11 cellular contexts compared by ENCODE assay signal in the genomic region with DNA sequence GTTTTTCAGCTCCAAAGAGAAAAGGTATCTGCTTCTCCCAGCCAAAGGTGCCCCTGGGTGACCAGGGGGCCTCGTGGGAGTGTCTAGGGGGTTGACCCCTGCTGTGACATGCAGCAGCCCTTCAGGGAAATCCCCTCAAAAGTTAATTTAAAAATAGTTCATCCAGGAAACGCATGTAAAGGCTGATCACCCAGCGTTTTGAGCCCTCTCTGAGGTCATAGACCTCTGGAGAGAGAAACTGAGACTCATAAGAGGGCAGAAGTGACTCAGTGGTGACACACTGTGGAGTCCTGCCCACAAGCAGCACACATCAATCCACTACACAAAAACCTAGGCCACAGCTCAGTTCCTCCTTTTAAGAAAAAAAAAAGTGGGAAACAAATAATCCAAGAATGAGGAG. TPM values are rescaled to one million over a fixed set of nuclear protein-coding genes. Genes with fewer than 3 reads are reported as not detected.
A peak's percentile ranks its signal among the peaks of the same experiment; 100 is the strongest.
DNase-seq lines count a peak whose midpoint lies in the region; ATAC-seq and TF ChIP-seq lines count a peak whose summit lies in the region.
"Had no signal": no experiment of that assay in that cellular context is flagged by ENCODE, and none has a peak within 500 bp of the region (broad histone marks: within the 10 kb centered on the region; RNA-seq: fewer than 3 reads in every experiment).

No MANE protein-coding gene starts in this region.

- H3K36me3 Mint-ChIP-seq in endothelial cell (ENCODE audit: low read depth, unreplicated experiment), result peaks cover 4% of the 10 kb centered on the region

- H3K27me3 ChIP-seq in GM06990 (replicated peaks; ENCODE audit: control insufficient read depth, insufficient read depth, low read length) (no peaks in the 10 kb centered on the region), aorta (ENCODE audit: control insufficient read depth in 1 of 2, insufficient read depth in 2 of 2, low read length in 1 of 2) (no peaks in the 10 kb centered on the region)
- H3K27me3 ChIP-seq: MG63, ovary had no signal

- H3K27ac Mint-ChIP-seq in endothelial cell (ENCODE audit: unreplicated experiment), result no peak overlapping the region
- H3K27ac Mint-ChIP-seq: endodermal cell had no signal

- TF ChIP-seq CTCF in GM06990 (IDR thresholded peaks at IDR 0.05; ENCODE audit: insufficient read depth, low read length, poor library complexity, severe bottlenecking), result no peak
- TF ChIP-seq CTCF in endothelial cell (IDR thresholded peaks at IDR 0.05; ENCODE audit: unreplicated experiment), result no peak

- intact Hi-C loops in aorta (cut with DNase I), result no loop called here

- no peak overlapping the region for H3K27ac ChIP-seq in aorta (ENCODE audit: low read depth in 1 of 2, low read length in 2 of 2)
- H3K27ac ChIP-seq: ovary had no signal

- no peaks in the 10 kb centered on the region for H3K9me3 ChIP-seq in aorta (ENCODE audit: control insufficient read depth, low read length)
- H3K9me3 ChIP-seq: ovary had no signal

- H3K4me1 ChIP-seq in aorta (ENCODE audit: control insufficient read depth in 1 of 2, insufficient read depth in 2 of 2, low read length in 2 of 2), result no peaks in the 10 kb centered on the region

- DNase-seq in GM06990 (ENCODE audit: extremely low read depth, insufficient read length) (peak; percentile 62), HuH-7 (ENCODE audit: low spot score) (no peak), aorta (no peak), endothelial cell (ENCODE audit: low spot score) (no peak), NCI-H524 (lab: John Stamatoyannopoulos, UW) (no peak)
- DNase-seq in activated CD8-positive, alpha-beta memory T cell treated with anti-CD3 and anti-CD28 coated beads for 24 hours, result peak; percentile 75
- peak; percentile 26 to 33 for DNase-seq in stimulated activated CD4-positive, alpha-beta T cell treated with anti-CD3 and anti-CD28 coated beads, Interleukin-12 subunit alpha, Interleukin-12 subunit beta, amount 100 ng/mL, for 24 hours (ENCODE audit: low read depth in 2 of 2)
- DNase-seq: endodermal cell, MG63, ovary had no signal

- 57% methylated on average over 3 of the region's 3 CpGs for WGBS in aorta, 2 donors

- H3K36me3 ChIP-seq in GM06990 (ENCODE audit: control insufficient read depth, insufficient read depth, low read length) (no peaks in the 10 kb centered on the region), aorta (ENCODE audit: control insufficient read depth in 1 of 2, insufficient read depth in 2 of 2, low read length in 1 of 2) (no peaks in the 10 kb centered on the region)
- H3K36me3 ChIP-seq: MG63, ovary had no signal

- no peaks in the 10 kb centered on the region for H3K27me3 Mint-ChIP-seq in endothelial cell (ENCODE audit: unreplicated experiment)

- ATAC-seq in HG03108 (IDR thresholded peaks at IDR 0.05; ENCODE audit: unreplicated experiment) (peak; percentile 63), aorta (ENCODE audit: low FRiP score) (no peak)

- no peak overlapping the region for H3K4me3 ChIP-seq in GM06990 (replicated peaks; ENCODE audit: low read depth, low read length)
- no peak overlapping the region for H3K4me3 ChIP-seq in aorta (ENCODE audit: low read length in 2 of 2)
- H3K4me3 ChIP-seq: MG63, ovary had no signal

- H3K4me1 Mint-ChIP-seq in endothelial cell (ENCODE audit: unreplicated experiment), result no peaks in the 10 kb centered on the region

- no peak overlapping the region for H3K4me3 Mint-ChIP-seq in endothelial cell (ENCODE audit: unreplicated experiment)
- H3K4me3 Mint-ChIP-seq: endodermal cell had no signal

- no peaks in the 10 kb centered on the region for H3K9me3 Mint-ChIP-seq in endothelial cell (ENCODE audit: unreplicated experiment)

RNA-seq across cellular contexts. Expression of a gene that starts 11.9 kb away (rescaled TPM):
- total RNA-seq in aorta, result not detected
- not detected for polyA plus RNA-seq in aorta
- not detected for total RNA-seq in endothelial cell (ENCODE audit: unreplicated experiment)

RNA-seq across cellular contexts. Expression of a gene that starts 20.4 kb away (rescaled TPM):
- total RNA-seq in aorta (under 1 TPM in 1 of 2 donors, not detected in 1; 0.26 TPM), endothelial cell (ENCODE audit: unreplicated experiment) (0.33 TPM)
- polyA plus RNA-seq in aorta, result 1 to 10 TPM in 1 of 2 donors, not detected in 1; 6.4 TPM

RNA-seq across cellular contexts. Expression of a gene that starts 54.1 kb away (rescaled TPM):
- total RNA-seq in aorta (10 to 100 TPM; 20.5 to 29.9 TPM), endothelial cell (ENCODE audit: unreplicated experiment) (11.4 TPM)
- polyA plus RNA-seq in aorta, result 10 to 100 TPM in 1 of 2 donors, 1 to 10 TPM in 1; 4.1 to 69.8 TPM

Comparison
In these comparisons a context has a peak if more than half of its experiments do, and no peak if none do; other contexts are left out.
1. DNase-seq: peak in GM06990 (single experiment), activated CD8-positive, alpha-beta memory T cell treated with anti-CD3 and anti-CD28 coated beads for 24 hours (single experiment) and stimulated activated CD4-positive, alpha-beta T cell treated with anti-CD3 and anti-CD28 coated beads, Interleukin-12 subunit alpha, Interleukin-12 subunit beta, amount 100 ng/mL, for 24 hours (2 of 2); none in HuH-7 (single experiment), aorta (0 of 2), endothelial cell (single experiment) and NCI-H524 (0 of 2).